Comparison of ENCODE assay signal across 30 cellular contexts in genomic region chr7:41874206-41874770, GRCh38.
DNase-seq lines count a peak whose midpoint lies in the region; ATAC-seq, FAIRE-seq and TF ChIP-seq lines count a peak whose summit lies in the region.
"Had no signal": no experiment of that assay in that cellular context is flagged by ENCODE, and none has a peak within 500 bp of the region (broad histone marks: within the 10 kb centered on the region; RNA-seq: fewer than 3 reads in every experiment).

No MANE protein-coding gene starts in this region.

- ATAC-seq in natural killer cell treated with Interleukin-12 subunit alpha and Interleukin-12 subunit beta and Interleukin-15 and Interleukin-18, amount 100 ng/mL, for 72 hours, result peak in 1 of 2 donors; percentile 65
- no peak for ATAC-seq in heart right ventricle
- ATAC-seq: A549; esophagus mucosa; stimulated activated memory B cell treated with anti-CD40 and anti-IgM and Interleukin-4, amounts not matched to agents 10 μg/mL and 1 μg/mL and 100 μg/mL, for 72 hours had no signal

- POLR2A ChIA-PET in activated CD4-positive, alpha-beta T cell treated with anti-CD3 and anti-CD28 coated beads, Interleukin-2, amount 10 ng/mL, durations not matched to agents 7 days and 5 days (lab: Charles Lee), result no interaction called here
- POLR2A ChIA-PET in MCF 10A (lab: Yijun Ruan, JAX), result interaction anchor here (0.6 kb wide), 2 partner anchors 56 to 1711 kb away, joined by 3 read pairs; no protein-coding TSS in a partner anchor

- peaks cover 20% of the 10 kb centered on the region for H3K4me1 ChIP-seq in astrocyte (ENCODE audit: insufficient read depth, low read length)
- H3K4me1 ChIP-seq in heart right ventricle, result peaks cover 0 to 25% (median 0%) of the 10 kb centered on the region in 9 donors
- H3K4me1 ChIP-seq: A549, adrenal gland, parathyroid adenoma, right atrium auricular region, SJCRH30 had no signal

- no peak overlapping the region for H3K4me3 Mint-ChIP-seq in activated CD4-positive, alpha-beta T cell treated with anti-CD3 and anti-CD28 coated beads, Interleukin-2, amount 10 ng/mL, durations not matched to agents 7 days and 5 days
- H3K4me3 Mint-ChIP-seq in astrocyte (ENCODE audit: unreplicated experiment), result no peak overlapping the region
- peak overlapping the region; percentile 65 for H3K4me3 Mint-ChIP-seq in natural killer cell treated with Interleukin-12 subunit alpha and Interleukin-12 subunit beta and Interleukin-15 and Interleukin-18, amount 100 ng/mL, for 72 hours
- no peak overlapping the region for H3K4me3 Mint-ChIP-seq in MCF 10A (ENCODE audit: unreplicated experiment)
- H3K4me3 Mint-ChIP-seq: B cell; nephron progenitor cell; stimulated activated memory B cell treated with anti-CD40 and anti-IgM and Interleukin-4, amounts not matched to agents 10 μg/mL and 1 μg/mL and 100 μg/mL, for 72 hours had no signal

- H3K27ac ChIP-seq in astrocyte (ENCODE audit: low read depth, low read length) (no peak overlapping the region), heart right ventricle (no peak overlapping the region), substantia nigra (ENCODE audit: low read depth, low read length, poor library complexity, severe bottlenecking) (no peak overlapping the region)
- H3K27ac ChIP-seq: A549, adrenal gland, parathyroid adenoma, right atrium auricular region, SJCRH30, spleen, thoracic aorta, vagina had no signal

- H3K27me3 Mint-ChIP-seq in activated CD4-positive, alpha-beta T cell treated with anti-CD3 and anti-CD28 coated beads, Interleukin-2, amount 10 ng/mL, durations not matched to agents 7 days and 5 days, result peaks cover 18% of the 10 kb centered on the region
- H3K27me3 Mint-ChIP-seq in astrocyte (ENCODE audit: low read depth, unreplicated experiment) (peaks cover 6% of the 10 kb centered on the region), MCF 10A (ENCODE audit: insufficient read depth, unreplicated experiment) (peaks cover 24% of the 10 kb centered on the region)
- no peaks in the 10 kb centered on the region for H3K27me3 Mint-ChIP-seq in natural killer cell treated with Interleukin-12 subunit alpha and Interleukin-12 subunit beta and Interleukin-15 and Interleukin-18, amount 100 ng/mL, for 72 hours
- H3K27me3 Mint-ChIP-seq: B cell; stimulated activated memory B cell treated with anti-CD40 and anti-IgM and Interleukin-4, amounts not matched to agents 10 μg/mL and 1 μg/mL and 100 μg/mL, for 72 hours had no signal

- H3K4me3 ChIP-seq in astrocyte (ENCODE audit: insufficient read depth, low read depth, low read length), result no peak overlapping the region
- no peak overlapping the region for H3K4me3 ChIP-seq in heart right ventricle
- H3K4me3 ChIP-seq: A549, adrenal gland, right atrium auricular region, SJCRH30, spleen, thoracic aorta, vagina had no signal

- no peak overlapping the region for H3K4me2 ChIP-seq in astrocyte (ENCODE audit: low read length)
- H3K4me2 ChIP-seq: A549 had no signal

- CTCF ChIA-PET in activated CD4-positive, alpha-beta T cell treated with anti-CD3 and anti-CD28 coated beads, Interleukin-2, amount 10 ng/mL, durations not matched to agents 7 days and 5 days (lab: Charles Lee), result interaction anchor here (2.0 kb wide), 1 partner anchor 19 kb away, joined by 6 read pairs; no protein-coding TSS in a partner anchor
- CTCF ChIA-PET in MCF 10A (lab: Yijun Ruan, JAX), result no interaction called here

- no peak overlapping the region for H3K27ac Mint-ChIP-seq in activated CD4-positive, alpha-beta T cell treated with anti-CD3 and anti-CD28 coated beads, Interleukin-2, amount 10 ng/mL, durations not matched to agents 7 days and 5 days
- H3K27ac Mint-ChIP-seq in astrocyte (ENCODE audit: unreplicated experiment) (peak overlapping the region; percentile 81), MCF 10A (ENCODE audit: low read depth, unreplicated experiment) (no peak overlapping the region)
- peak overlapping the region; percentile 93 to 99 for H3K27ac Mint-ChIP-seq in natural killer cell treated with Interleukin-12 subunit alpha and Interleukin-12 subunit beta and Interleukin-15 and Interleukin-18, amount 100 ng/mL, for 72 hours
- H3K27ac Mint-ChIP-seq: B cell; nephron progenitor cell; stimulated activated memory B cell treated with anti-CD40 and anti-IgM and Interleukin-4, amounts not matched to agents 10 μg/mL and 1 μg/mL and 100 μg/mL, for 72 hours had no signal

- no peak overlapping the region for H3K9ac ChIP-seq in astrocyte (ENCODE audit: low read length)
- H3K9ac ChIP-seq: parathyroid adenoma had no signal

- 69 to 76% methylated on average over 3 of the region's 3 CpGs for WGBS in heart right ventricle, 2 donors

- no peaks in the 10 kb centered on the region for H3K36me3 ChIP-seq in astrocyte (ENCODE audit: insufficient read depth, low read length)
- no peaks in the 10 kb centered on the region for H3K36me3 ChIP-seq in heart right ventricle
- H3K36me3 ChIP-seq: adrenal gland, right atrium auricular region, SJCRH30, spleen, thoracic aorta, vagina had no signal

- intact Hi-C loops in MCF 10A (cut with micrococcal nuclease) (no loop called here), heart right ventricle (cut with DNase I) (no loop called here)

- no peaks in the 10 kb centered on the region for H3K9me3 ChIP-seq in astrocyte (ENCODE audit: insufficient read depth, low read depth, low read length)
- no peaks in the 10 kb centered on the region for H3K9me3 ChIP-seq in heart right ventricle
- H3K9me3 ChIP-seq: A549, adrenal gland, right atrium auricular region, SJCRH30, spleen, thoracic aorta, vagina had no signal

- H3K27me3 ChIP-seq in astrocyte (ENCODE audit: insufficient read depth, low read length), result no peaks in the 10 kb centered on the region
- H3K27me3 ChIP-seq in heart right ventricle, result no peaks in the 10 kb centered on the region
- H3K27me3 ChIP-seq: adrenal gland, right atrium auricular region, spleen, vagina had no signal

- no peaks in the 10 kb centered on the region for H3K79me2 ChIP-seq in astrocyte (ENCODE audit: insufficient read depth, low read length)
- H3K79me2 ChIP-seq: parathyroid adenoma had no signal

- BruUV-seq in MCF 10A (replicated peaks; lab: Mats Ljungman, UMichigan), result no TSS peak

- H3K4me1 Mint-ChIP-seq in activated CD4-positive, alpha-beta T cell treated with anti-CD3 and anti-CD28 coated beads, Interleukin-2, amount 10 ng/mL, durations not matched to agents 7 days and 5 days, result peaks cover 26% of the 10 kb centered on the region
- H3K4me1 Mint-ChIP-seq in astrocyte (ENCODE audit: low read depth, unreplicated experiment) (peaks cover 17% of the 10 kb centered on the region), MCF 10A (ENCODE audit: insufficient read depth, unreplicated experiment) (peaks cover 6% of the 10 kb centered on the region)
- peaks cover 62 to 66% of the 10 kb centered on the region in 2 donors for H3K4me1 Mint-ChIP-seq in natural killer cell treated with Interleukin-12 subunit alpha and Interleukin-12 subunit beta and Interleukin-15 and Interleukin-18, amount 100 ng/mL, for 72 hours (ENCODE audit: low read depth in 2 of 2)

- H3K9me3 Mint-ChIP-seq in activated CD4-positive, alpha-beta T cell treated with anti-CD3 and anti-CD28 coated beads, Interleukin-2, amount 10 ng/mL, durations not matched to agents 7 days and 5 days, result peaks cover 12% of the 10 kb centered on the region
- H3K9me3 Mint-ChIP-seq in astrocyte (ENCODE audit: unreplicated experiment), result no peaks in the 10 kb centered on the region
- H3K9me3 Mint-ChIP-seq in natural killer cell treated with Interleukin-12 subunit alpha and Interleukin-12 subunit beta and Interleukin-15 and Interleukin-18, amount 100 ng/mL, for 72 hours, result peaks cover 4% of the 10 kb centered on the region
- H3K9me3 Mint-ChIP-seq in MCF 10A (ENCODE audit: unreplicated experiment), result no peaks in the 10 kb centered on the region
- H3K9me3 Mint-ChIP-seq: nephron progenitor cell; stimulated activated memory B cell treated with anti-CD40 and anti-IgM and Interleukin-4, amounts not matched to agents 10 μg/mL and 1 μg/mL and 100 μg/mL, for 72 hours had no signal

- H4K20me1 ChIP-seq in astrocyte (ENCODE audit: insufficient read depth, low read length), result no peaks in the 10 kb centered on the region

- no peak overlapping the region for H2AFZ ChIP-seq in astrocyte (ENCODE audit: low read depth, low read length)
- H2AFZ ChIP-seq: parathyroid adenoma had no signal

- no peaks in the 10 kb centered on the region for H3K36me3 Mint-ChIP-seq in activated CD4-positive, alpha-beta T cell treated with anti-CD3 and anti-CD28 coated beads, Interleukin-2, amount 10 ng/mL, durations not matched to agents 7 days and 5 days (ENCODE audit: low read depth)
- H3K36me3 Mint-ChIP-seq in astrocyte (ENCODE audit: low read depth, unreplicated experiment), result no peaks in the 10 kb centered on the region
- peaks cover 13% of the 10 kb centered on the region for H3K36me3 Mint-ChIP-seq in natural killer cell treated with Interleukin-12 subunit alpha and Interleukin-12 subunit beta and Interleukin-15 and Interleukin-18, amount 100 ng/mL, for 72 hours
- no peaks in the 10 kb centered on the region for H3K36me3 Mint-ChIP-seq in MCF 10A (ENCODE audit: insufficient read depth, unreplicated experiment)
- H3K36me3 Mint-ChIP-seq: stimulated activated memory B cell treated with anti-CD40 and anti-IgM and Interleukin-4, amounts not matched to agents 10 μg/mL and 1 μg/mL and 100 μg/mL, for 72 hours had no signal

- FAIRE-seq in astrocyte (lab: Jason Lieb, UNC), result peak; percentile 20
- FAIRE-seq: A549, frontal cortex, H54, islet of Langerhans had no signal

- no peak for TF ChIP-seq CTCF in astrocyte (IDR thresholded peaks at IDR 0.05; ENCODE audit: insufficient read depth, low read depth, low read length)
- no peak for TF ChIP-seq CTCF in MCF 10A (IDR thresholded peaks at IDR 0.05; ENCODE audit: unreplicated experiment)
- TF ChIP-seq CTCF in heart right ventricle (IDR thresholded peaks at IDR 0.05), result no peak

- peak; percentile 13 for DNase-seq in activated CD4-positive, alpha-beta T cell treated with anti-CD3 and anti-CD28 coated beads, Interleukin-2, amount 10 ng/mL, durations not matched to agents 7 days and 5 days
- no peak for DNase-seq in activated CD4-positive, alpha-beta T cell treated with anti-CD3 and anti-CD28 coated beads, Interleukin-2, amount 50 U/mL, for 1 hour
- DNase-seq in MV-4-11 (lab: John Stamatoyannopoulos, UW) (peak; percentile 39), astrocyte (ENCODE audit: low read depth) (no peak), MCF 10A (ENCODE audit: unreplicated experiment) (no peak), heart right ventricle (no peak), substantia nigra (lab: John Stamatoyannopoulos, UW) (no peak)
- no peak for DNase-seq in natural killer cell treated with Interleukin-12 subunit alpha and Interleukin-12 subunit beta and Interleukin-15 and Interleukin-18, amount 100 ng/mL, for 72 hours (ENCODE audit: low spot score)
- DNase-seq: activated CD4-positive, alpha-beta T cell treated with anti-CD3 and anti-CD28 coated beads for 48 hours; activated gamma-delta T cell; adrenal gland; effector CD8-positive, alpha-beta T cell; hypothalamus; NCI-H1417; NCI-H2107; nephron progenitor cell; SJCRH30; spleen; stimulated activated CD4-positive, alpha-beta T cell treated with anti-CD3 and anti-CD28 coated beads, Interleukin-4, amount 100 ng/mL, for 1 hour had no signal

Comparison
In these comparisons a context has a peak if more than half of its experiments do, and no peak if none do; other contexts are left out.
1. DNase-seq: peak in activated CD4-positive, alpha-beta T cell treated with anti-CD3 and anti-CD28 coated beads, Interleukin-2, amount 10 ng/mL, durations not matched to agents 7 days and 5 days (single experiment) and MV-4-11 (single experiment); none in activated CD4-positive, alpha-beta T cell treated with anti-CD3 and anti-CD28 coated beads, Interleukin-2, amount 50 U/mL, for 1 hour (single experiment), astrocyte (single experiment), natural killer cell treated with Interleukin-12 subunit alpha and Interleukin-12 subunit beta and Interleukin-15 and Interleukin-18, amount 100 ng/mL, for 72 hours (single experiment), MCF 10A (single experiment), heart right ventricle (0 of 2) and substantia nigra (0 of 49).
2. H3K27ac Mint-ChIP-seq: peak in astrocyte (single experiment) and natural killer cell treated with Interleukin-12 subunit alpha and Interleukin-12 subunit beta and Interleukin-15 and Interleukin-18, amount 100 ng/mL, for 72 hours (2 of 2); none in activated CD4-positive, alpha-beta T cell treated with anti-CD3 and anti-CD28 coated beads, Interleukin-2, amount 10 ng/mL, durations not matched to agents 7 days and 5 days (single experiment) and MCF 10A (single experiment).